In genomic region chr19:16804176-16804575, GRCh38 we compare ENCODE assay signal across 11 cellular contexts.
"Had no signal": no experiment of that assay in that cellular context is flagged by ENCODE, and none has a peak within 500 bp of the region (broad histone marks: within the 10 kb centered on the region; RNA-seq: fewer than 3 reads in every experiment).

No MANE protein-coding gene starts in this region.

- H3K9ac ChIP-seq: GM23248 had no signal

- H3K27ac Mint-ChIP-seq: GM23338, H9, HFFc6 had no signal

- H3K27ac ChIP-seq: GM23248 had no signal

- H3K9me3 Mint-ChIP-seq: GM23338, H9, HFFc6 had no signal

- H3K4me2 ChIP-seq: GM23338 had no signal

- H3K4me1 ChIP-seq: HAP-1 had no signal

- H3K36me3 ChIP-seq: HAP-1 had no signal

- H3K9me3 ChIP-seq: HAP-1 had no signal

- H3K4me3 Mint-ChIP-seq: GM23338, H9, HFFc6 had no signal

- H3K4me3 ChIP-seq: GM23248, GM23338, HAP-1 had no signal

- H2AFZ ChIP-seq: GM23248, GM23338 had no signal

- DNase-seq: GM23248, GOT3, H7, H9, HCEC 1CT, HFFc6 had no signal

- FAIRE-seq: H1, H54 had no signal

- ATAC-seq: GM23338, HCT116 had no signal
